Comparison of ENCODE assay signal across 22 cellular contexts in genomic region chr10:64101611-64102263, GRCh38.
DNase-seq lines count a peak whose midpoint lies in the region; ATAC-seq, FAIRE-seq and TF ChIP-seq lines count a peak whose summit lies in the region.
"Had no signal": no experiment of that assay in that cellular context is flagged by ENCODE, and none has a peak within 500 bp of the region (broad histone marks: within the 10 kb centered on the region; RNA-seq: fewer than 3 reads in every experiment).

No MANE protein-coding gene starts in this region.

- H3K4me3 ChIP-seq in PC-3 (ENCODE audit: low read length) (no peak overlapping the region), epithelial cell of esophagus (ENCODE audit: low read length) (no peak overlapping the region), HepG2 (replicated peaks in 1 of 3; ENCODE audit: insufficient read depth in 1 of 3, low read depth in 2 of 3, low read length in 3 of 3) (no peak overlapping the region), prostate gland (no peak overlapping the region), osteoblast (ENCODE audit: insufficient read depth, low read length) (no peak overlapping the region)
- H3K4me3 ChIP-seq: A549, GM23338 had no signal

- WGBS in HepG2 (ENCODE audit: low lambda C conversion rate): 0% methylated on average over 3 of the region's 3 CpGs
- 51% methylated on average over 3 of the region's 3 CpGs for WGBS in prostate gland

- TF ChIP-seq EP300 in HepG2 (IDR thresholded peaks at IDR 0.05; ENCODE audit: low read depth in 2 of 2, low read length in 2 of 2) (no peak), HepG2 (CRISPR knock-in tag; IDR thresholded peaks at IDR 0.05; ENCODE audit: borderline replicate concordance) (no peak)

- DNase-seq in PC-3: peak; percentile 67
- peak; percentile 1 for DNase-seq in epithelial cell of esophagus (ENCODE audit: low read depth)
- no peak for DNase-seq in HepG2 (ENCODE audit: low spot score)
- peak; percentile 25 for DNase-seq in prostate gland (ENCODE audit: low spot score)
- DNase-seq in osteoblast (ENCODE audit: insufficient read length, low spot score, missing footprints): no peak
- no peak for DNase-seq in activated T-cell treated with anti-CD3 and anti-CD28 coated beads, Interleukin-2, amount 50 U/mL, for 24 hours
- DNase-seq: AML-193; C1 segment of cervical spinal cord; Caco-2; CD8-positive, alpha-beta T cell; H9; IMR-90; KG1; MM.1S; NCI-H2029; NCI-H524 treated with DMSO at 0.1 percent for 48 hours; SK-N-SH had no signal

- H3K27me3 Mint-ChIP-seq in activated T-cell treated with anti-CD3 and anti-CD28 coated beads, Interleukin-2, amount 50 U/mL, for 24 hours: no peaks in the 10 kb centered on the region

- H3K79me2 ChIP-seq in PC-3 (ENCODE audit: low read length): no peaks in the 10 kb centered on the region
- H3K79me2 ChIP-seq in HepG2 (ENCODE audit: insufficient read depth, low read length): no peaks in the 10 kb centered on the region
- no peaks in the 10 kb centered on the region for H3K79me2 ChIP-seq in osteoblast (ENCODE audit: insufficient read depth, low read length)

- FAIRE-seq in HepG2 (lab: Jason Lieb, UNC): no peak
- FAIRE-seq: A549, G401.6, RCC 7860 had no signal

- TF ChIP-seq CTCF in PC-3 (conservative IDR thresholded peaks at IDR 0.05; ENCODE audit: low read depth, low read length): no peak
- no peak for TF ChIP-seq CTCF in epithelial cell of esophagus (IDR thresholded peaks at IDR 0.05; ENCODE audit: insufficient read depth, low read depth, low read length, missing control alignments)
- no peak for TF ChIP-seq CTCF in HepG2 (CRISPR knock-in tag; IDR thresholded peaks at IDR 0.05)
- no peak for TF ChIP-seq CTCF in prostate gland (IDR thresholded peaks at IDR 0.05)
- no peak for TF ChIP-seq CTCF in osteoblast (IDR thresholded peaks at IDR 0.05; ENCODE audit: extremely low read depth, low read depth, low read length)

- no peak overlapping the region for H3K4me3 Mint-ChIP-seq in activated T-cell treated with anti-CD3 and anti-CD28 coated beads, Interleukin-2, amount 50 U/mL, for 24 hours
- H3K4me3 Mint-ChIP-seq: CD8-positive, alpha-beta T cell; GM23338; H9 had no signal

- no peak overlapping the region for H3K27ac Mint-ChIP-seq in activated T-cell treated with anti-CD3 and anti-CD28 coated beads, Interleukin-2, amount 50 U/mL, for 24 hours
- H3K27ac Mint-ChIP-seq: CD8-positive, alpha-beta T cell; GM23338; H9 had no signal

- H3K9me3 Mint-ChIP-seq in activated T-cell treated with anti-CD3 and anti-CD28 coated beads, Interleukin-2, amount 50 U/mL, for 24 hours: no peaks in the 10 kb centered on the region
- H3K9me3 Mint-ChIP-seq: CD8-positive, alpha-beta T cell; GM23338; H9 had no signal

- H3K36me3 ChIP-seq in PC-3 (ENCODE audit: low read depth, low read length): no peaks in the 10 kb centered on the region
- H3K36me3 ChIP-seq in HepG2 (replicated peaks in 1 of 2; ENCODE audit: control insufficient read depth in 1 of 2, insufficient read depth in 2 of 2, low read length in 2 of 2): no peaks in the 10 kb centered on the region
- H3K36me3 ChIP-seq in prostate gland: no peaks in the 10 kb centered on the region
- no peaks in the 10 kb centered on the region for H3K36me3 ChIP-seq in osteoblast (ENCODE audit: insufficient read depth, low read length)

- H3K4me1 Mint-ChIP-seq in activated T-cell treated with anti-CD3 and anti-CD28 coated beads, Interleukin-2, amount 50 U/mL, for 24 hours (ENCODE audit: low read depth): no peaks in the 10 kb centered on the region

- TF ChIP-seq POLR2A in HepG2 (IDR thresholded peaks at IDR 0.05; ENCODE audit: insufficient read depth in 1 of 2, low read depth in 2 of 2, low read length in 2 of 2): no peak
- TF ChIP-seq POLR2A in prostate gland (IDR thresholded peaks at IDR 0.05): no peak

- ATAC-seq in PC-3: no peak
- ATAC-seq in HepG2: peak; percentile 87
- ATAC-seq in HG03039 (IDR thresholded peaks at IDR 0.05; ENCODE audit: unreplicated experiment): no peak
- ATAC-seq: A549; CD8-positive, alpha-beta T cell; GM23338 had no signal

- no peaks in the 10 kb centered on the region for H3F3A ChIP-seq in PC-3 (ENCODE audit: low read length, unreplicated experiment)

- POLR2A ChIA-PET in PC-3 (lab: Charles Lee; ENCODE audit: unreplicated experiment) (no interaction called here), HepG2 (lab: Yijun Ruan, JAX) (no interaction called here)

- H3K27me3 ChIP-seq in PC-3 (ENCODE audit: low read length) (no peaks in the 10 kb centered on the region), HepG2 (ENCODE audit: control insufficient read depth in 1 of 2, insufficient read depth in 2 of 2, low read length in 2 of 2) (no peaks in the 10 kb centered on the region), prostate gland (replicated peaks; ENCODE audit: insufficient read depth) (no peaks in the 10 kb centered on the region), osteoblast (ENCODE audit: insufficient read depth, low read length) (no peaks in the 10 kb centered on the region)

- H3K27ac ChIP-seq in PC-3 (ENCODE audit: low read length) (no peak overlapping the region), HepG2 (ENCODE audit: extremely low read length, insufficient read depth, low read length) (no peak overlapping the region), prostate gland (no peak overlapping the region), osteoblast (ENCODE audit: low read depth, low read length) (no peak overlapping the region)
- H3K27ac ChIP-seq: A549 had no signal

- H3K4me2 ChIP-seq in PC-3 (ENCODE audit: low read length) (no peak overlapping the region), HepG2 (ENCODE audit: low read depth, low read length) (no peak overlapping the region), osteoblast (ENCODE audit: insufficient read depth, low read length) (no peak overlapping the region)
- H3K4me2 ChIP-seq: A549, GM23338, SK-N-SH had no signal

- in situ Hi-C loops in HepG2 (cut with HindIII; ENCODE audit: extremely low pct_ligation_motif_present, low pct_unique_long_range_greater_than_20kb): no loop called here

- no peak overlapping the region for H2AFZ ChIP-seq in PC-3 (ENCODE audit: low read length)
- no peak overlapping the region for H2AFZ ChIP-seq in HepG2 (ENCODE audit: low read length)
- no peak overlapping the region for H2AFZ ChIP-seq in osteoblast (ENCODE audit: low read length)
- H2AFZ ChIP-seq: GM23338 had no signal

- CTCF ChIA-PET in PC-3 (lab: Charles Lee) (interaction anchor here (0.5 kb wide), 1 partner anchor 73 kb away, joined by 3 read pairs; no protein-coding TSS in a partner anchor), HepG2 (lab: Yijun Ruan, JAX; ENCODE audit: low intra/inter-chr PET ratio, low total read pairs) (no interaction called here)

- H3K4me1 ChIP-seq in PC-3 (ENCODE audit: insufficient read depth, low read length) (peaks cover 8% of the 10 kb centered on the region), HepG2 (ENCODE audit: insufficient read depth, low read length) (no peaks in the 10 kb centered on the region), prostate gland (replicated peaks) (no peaks in the 10 kb centered on the region), osteoblast (ENCODE audit: insufficient read depth, low read length) (no peaks in the 10 kb centered on the region)
- H3K4me1 ChIP-seq: A549, Caco-2 had no signal

- TF ChIP-seq RAD21 in HepG2 (CRISPR knock-in tag; IDR thresholded peaks at IDR 0.05): no peak

- no peaks in the 10 kb centered on the region for H3K9me2 ChIP-seq in PC-3 (replicated peaks; ENCODE audit: low read length)
- H3K9me2 ChIP-seq: SK-N-SH had no signal

- H4K20me1 ChIP-seq in PC-3 (ENCODE audit: low read length): no peaks in the 10 kb centered on the region
- no peaks in the 10 kb centered on the region for H4K20me1 ChIP-seq in HepG2 (ENCODE audit: insufficient read depth, low read length)
- H4K20me1 ChIP-seq in osteoblast (ENCODE audit: insufficient read depth, low read length): no peaks in the 10 kb centered on the region

- BruUV-seq in PC-3 (replicated peaks; lab: Mats Ljungman, UMichigan) (no TSS peak), HepG2 (replicated peaks; lab: Mats Ljungman, UMichigan) (no TSS peak)

- intact Hi-C loops in PC-3 (cut with micrococcal nuclease): no loop called here
- intact Hi-C loops in HepG2 (cut with micrococcal nuclease; ENCODE audit: unreplicated experiment): no loop called here
- intact Hi-C loops in prostate gland (cut with DNase I): no loop called here

- H3K9ac ChIP-seq in PC-3 (ENCODE audit: low read length): no peak overlapping the region
- no peak overlapping the region for H3K9ac ChIP-seq in HepG2 (ENCODE audit: insufficient read depth, low read depth, low read length)
- H3K9ac ChIP-seq: SK-N-SH had no signal

- no peaks in the 10 kb centered on the region for H3K9me3 ChIP-seq in PC-3 (ENCODE audit: low read length)
- H3K9me3 ChIP-seq in HepG2 (ENCODE audit: low read length): no peaks in the 10 kb centered on the region
- no peaks in the 10 kb centered on the region for H3K9me3 ChIP-seq in prostate gland
- H3K9me3 ChIP-seq in osteoblast (ENCODE audit: low read depth, low read length): peaks cover 2% of the 10 kb centered on the region
- H3K9me3 ChIP-seq: A549, Caco-2, SK-N-SH had no signal

- no peaks in the 10 kb centered on the region for H3K36me3 Mint-ChIP-seq in activated T-cell treated with anti-CD3 and anti-CD28 coated beads, Interleukin-2, amount 50 U/mL, for 24 hours (ENCODE audit: low read depth)
- H3K36me3 Mint-ChIP-seq: CD8-positive, alpha-beta T cell had no signal

TF ChIP-seq in HepG2, 621 proteins besides CTCF, POLR2A, EP300 and RAD21 (continues in another document):
- TF ChIP-seq ZNF343 (CRISPR knock-in tag; IDR thresholded peaks at IDR 0.05) (no peak), SOX6 (IDR thresholded peaks at IDR 0.05) (no peak), SOX6 (CRISPR knock-in tag; IDR thresholded peaks at IDR 0.05) (0 out of 2 replicates have a peak, but pooled peaks have one; percentile 14), MED1 (CRISPR knock-in tag; IDR thresholded peaks at IDR 0.05) (no peak), NFKB2 (CRISPR knock-in tag; IDR thresholded peaks at IDR 0.05; ENCODE audit: borderline replicate concordance) (no peak)

Comparison
In these comparisons a context has a peak if more than half of its experiments do, and no peak if none do; other contexts are left out.
1. DNase-seq: peak in PC-3 (single experiment), epithelial cell of esophagus (single experiment) and prostate gland (single experiment); none in HepG2 (single experiment), osteoblast (single experiment) and activated T-cell treated with anti-CD3 and anti-CD28 coated beads, Interleukin-2, amount 50 U/mL, for 24 hours (single experiment).